Comparison of ENCODE assay signal across 20 cellular contexts in genomic region chr2:65530547-65531320, GRCh38.
A peak's percentile ranks its signal among the peaks of the same experiment; 100 is the strongest.
DNase-seq lines count a peak whose midpoint lies in the region; TF ChIP-seq lines count a peak whose summit lies in the region.
"Had no signal": no experiment of that assay in that cellular context is flagged by ENCODE, and none has a peak within 500 bp of the region (broad histone marks: within the 10 kb centered on the region; RNA-seq: fewer than 3 reads in every experiment).

No MANE protein-coding gene starts in this region.

- TF ChIP-seq POLR2A in spleen (IDR thresholded peaks at IDR 0.05): no peak

- no peak for TF ChIP-seq CTCF in brain microvascular endothelial cell (IDR thresholded peaks at IDR 0.05; ENCODE audit: low read depth, low read length, missing control alignments)
- no peak for TF ChIP-seq CTCF in spleen (IDR thresholded peaks at IDR 0.05 in 8 of 11, conservative IDR thresholded peaks at IDR 0.05 in 3 of 11)

- H3K4me1 ChIP-seq in spleen: no peaks in the 10 kb centered on the region
- H3K4me1 ChIP-seq: uterus had no signal

- WGBS in spleen, 5 donors: 91 to 95% (median 94%) methylated on average over 5 of the region's 5 CpGs

- H3K27ac ChIP-seq in brain microvascular endothelial cell: no peak overlapping the region
- no peak overlapping the region for H3K27ac ChIP-seq in spleen
- H3K27ac ChIP-seq: heart right ventricle, uterus had no signal

- no peak overlapping the region for H3K4me3 ChIP-seq in brain microvascular endothelial cell (ENCODE audit: low read depth, low read length)
- no peak overlapping the region for H3K4me3 ChIP-seq in spleen
- H3K4me3 ChIP-seq: GM23338, heart right ventricle, lung, uterus had no signal

- DNase-seq in COLO829 (ENCODE audit: low spot score) (peak; percentile 39), HT1080 (ENCODE audit: low read depth) (peak; percentile 42), brain microvascular endothelial cell (peak; percentile 17), hepatic stellate cell (ENCODE audit: low spot score) (peak; percentile 50), COR-L47 (lab: John Stamatoyannopoulos, UW) (no peak), kidney tubule cell (ENCODE audit: low spot score) (no peak), spleen (no peak)
- DNase-seq in stimulated activated naive CD4-positive, alpha-beta T cell (lab: John Stamatoyannopoulos, UW): no peak
- DNase-seq: activated CD4-positive, alpha-beta memory T cell treated with anti-CD3 and anti-CD28 coated beads, Interleukin-2, amount 10 ng/mL, durations not matched to agents 7 days and 5 days; activated T-cell treated with anti-CD3 and anti-CD28 coated beads, Interleukin-2, amount 50 U/mL, for 48 hours; heart right ventricle; islet precursor cell; MV-4-11; naive B cell; NCI-H526; SHP77 treated with DMSO at 0.1 percent for 48 hours; T-helper 2 cell; uterus had no signal

- in situ Hi-C loops in brain microvascular endothelial cell (cut with HindIII; ENCODE audit: low pct_ligation_motif_present, low sequenced_read_pairs): loop anchor here (25.0 kb wide), 1 partner anchor 268 kb away; no protein-coding TSS in a partner anchor

- intact Hi-C loops in spleen (cut with DNase I; ENCODE audit: low total_unique reads): loop anchor here (10.0 kb wide), 1 partner anchor 76 kb away; no protein-coding TSS in a partner anchor

- no peaks in the 10 kb centered on the region for H3K36me3 ChIP-seq in brain microvascular endothelial cell (replicated peaks)
- no peaks in the 10 kb centered on the region for H3K36me3 ChIP-seq in spleen
- H3K36me3 ChIP-seq: heart right ventricle, uterus had no signal

- no peaks in the 10 kb centered on the region for H3K9me3 ChIP-seq in spleen
- H3K9me3 ChIP-seq: heart right ventricle, uterus had no signal

- H3K27me3 ChIP-seq in brain microvascular endothelial cell (replicated peaks) (no peaks in the 10 kb centered on the region), spleen (replicated peaks in 1 of 7) (no peaks in the 10 kb centered on the region)
- H3K27me3 ChIP-seq: heart right ventricle, uterus had no signal

Comparison
In these comparisons a context has a peak if more than half of its experiments do, and no peak if none do; other contexts are left out.
1. DNase-seq: peak in COLO829 (single experiment), HT1080 (single experiment), brain microvascular endothelial cell (single experiment) and hepatic stellate cell (single experiment); none in stimulated activated naive CD4-positive, alpha-beta T cell (0 of 6), COR-L47 (single experiment), kidney tubule cell (single experiment) and spleen (single experiment).